1 cellular context compared by ENCODE assay signal in genomic region chr11:61111786-61112517, GRCh38.
TF ChIP-seq lines count a peak whose summit lies in the region.

No MANE protein-coding gene starts in this region.

TF ChIP-seq in GM12878, 131 proteins besides CTCF, POLR2A, EP300 and RAD21:
- TF ChIP-seq RFX5 (IDR thresholded peaks at IDR 0.05; ENCODE audit: low read depth, low read length) = no peak
- TF ChIP-seq KAT2A (conservative IDR thresholded peaks at IDR 0.05; ENCODE audit: control insufficient read depth, low read depth, low read length) = no peak
- TF ChIP-seq CHD1 (IDR thresholded peaks at IDR 0.05; ENCODE audit: low read depth, low read length) = no peak
- TF ChIP-seq TBL1XR1 (IDR thresholded peaks at IDR 0.05; ENCODE audit: low read depth, low read length) = no peak
- TF ChIP-seq ZNF274 (IDR thresholded peaks at IDR 0.05; ENCODE audit: insufficient read depth, insufficient read length) = no peak
- TF ChIP-seq IKZF1 (conservative IDR thresholded peaks at IDR 0.05) = no peak
- TF ChIP-seq CBX3 (IDR thresholded peaks at IDR 0.05; ENCODE audit: borderline replicate concordance, low read depth) = no peak
- TF ChIP-seq ZBTB11 (CRISPR knock-in tag; IDR thresholded peaks at IDR 0.05) = no peak
- TF ChIP-seq RELA (IDR thresholded peaks at IDR 0.05; ENCODE audit: borderline replicate concordance, partially characterized antibody) = no peak
- TF ChIP-seq SUZ12 (IDR thresholded peaks at IDR 0.05; ENCODE audit: unreplicated experiment) = no peak
- TF ChIP-seq RB1 (IDR thresholded peaks at IDR 0.05; ENCODE audit: borderline replicate concordance) = no peak
- no peak for TF ChIP-seq PRDM15 (CRISPR knock-in tag; IDR thresholded peaks at IDR 0.05)
- TF ChIP-seq PML (IDR thresholded peaks at IDR 0.05; ENCODE audit: low read length) = no peak
- no peak for TF ChIP-seq IRF5 (IDR thresholded peaks at IDR 0.05; ENCODE audit: borderline replicate concordance)
- no peak for TF ChIP-seq LARP7 (IDR thresholded peaks at IDR 0.05)
- no peak for TF ChIP-seq ASH2L (IDR thresholded peaks at IDR 0.05; ENCODE audit: borderline replicate concordance, low read depth)
- TF ChIP-seq TCF3 (IDR thresholded peaks at IDR 0.05; ENCODE audit: borderline replicate concordance, insufficient read depth, low read depth, low read length) = no peak
- TF ChIP-seq RELB (IDR thresholded peaks at IDR 0.05; ENCODE audit: low read depth) = no peak
